1 cellular context compared by ENCODE assay signal in genomic region chr4:42411803-42412202, GRCh38.
TF ChIP-seq lines count a peak whose summit lies in the region.

No MANE protein-coding gene starts in this region.

TF ChIP-seq in SK-N-SH, 30 proteins besides CTCF, POLR2A, EP300 and RAD21 (continued from another document):
- TF ChIP-seq ZBTB33 (IDR thresholded peaks at IDR 0.05; ENCODE audit: borderline replicate concordance, low read depth) (no peak), GATA2 (CRISPR knock-in tag; IDR thresholded peaks at IDR 0.05) (no peak), TAF1 (IDR thresholded peaks at IDR 0.05; ENCODE audit: borderline replicate concordance, low read depth, low read length) (no peak)
